Comparison of ENCODE assay signal across 8 cellular contexts in genomic region chr12:25960176-25960575, GRCh38.
DNase-seq lines count a peak whose midpoint lies in the region; ATAC-seq, FAIRE-seq and TF ChIP-seq lines count a peak whose summit lies in the region.

No MANE protein-coding gene starts in this region.

- DNase-seq in D721Med (ENCODE audit: insufficient read length, low spot score) = no peak
- peak; percentile 52 for DNase-seq in NCI-H226
- peak; percentile 70 for DNase-seq in cerebellar cortex (ENCODE audit: low spot score)
- no peak for DNase-seq in memory B cell (ENCODE audit: low spot score in 2 of 2)
- DNase-seq in AG08396 (ENCODE audit: low spot score) = no peak
- no peak for DNase-seq in stimulated activated CD4-positive, alpha-beta T cell treated with anti-CD3 and anti-CD28 coated beads, Interleukin-4, amount 100 ng/mL, for 1 hour
- no peak for DNase-seq in activated CD4-positive, CD25-positive, alpha-beta regulatory T cell treated with anti-CD3 and anti-CD28 coated beads, Interleukin-2, amount 50 U/mL, for 72 hours
- DNase-seq in GM10248 (ENCODE audit: extremely low spot score) = no peak

- H3K27me3 Mint-ChIP-seq in memory B cell = peaks cover 8% of the 10 kb centered on the region

- CTCF ChIA-PET in GM10248 (lab: Yijun Ruan, JAX) = interaction anchor here (1.4 kb wide), 1 partner anchor 18 kb away, joined by 3 read pairs; no protein-coding TSS in a partner anchor

- H3K4me3 Mint-ChIP-seq in memory B cell = peak overlapping the region; percentile 87

- no peak for FAIRE-seq in D721Med (lab: Jason Lieb, UNC)

- no peaks in the 10 kb centered on the region for H3K36me3 Mint-ChIP-seq in memory B cell

- peaks cover 1% of the 10 kb centered on the region for H3K9me3 Mint-ChIP-seq in memory B cell

- no peak for ATAC-seq in memory B cell (ENCODE audit: low read depth)

- peaks cover 13% of the 10 kb centered on the region for H3K4me1 Mint-ChIP-seq in memory B cell

- peak; percentile 45 for TF ChIP-seq CTCF in D721Med (IDR thresholded peaks at IDR 0.05; ENCODE audit: insufficient read depth, missing control alignments)
- TF ChIP-seq CTCF in GM10248 (IDR thresholded peaks at IDR 0.05; ENCODE audit: control extremely low read depth, extremely low read depth, low read depth, missing control alignments) = no peak

- POLR2A ChIA-PET in GM10248 (lab: Yijun Ruan, JAX) = no interaction called here

- H3K27ac Mint-ChIP-seq in memory B cell = no peak overlapping the region

Comparison
In these comparisons a context has a peak if more than half of its experiments do, and no peak if none do; other contexts are left out.
1. DNase-seq: peak in NCI-H226 (single experiment) and cerebellar cortex (single experiment); none in D721Med (single experiment), memory B cell (0 of 2), AG08396 (single experiment), stimulated activated CD4-positive, alpha-beta T cell treated with anti-CD3 and anti-CD28 coated beads, Interleukin-4, amount 100 ng/mL, for 1 hour (single experiment), activated CD4-positive, CD25-positive, alpha-beta regulatory T cell treated with anti-CD3 and anti-CD28 coated beads, Interleukin-2, amount 50 U/mL, for 72 hours (single experiment) and GM10248 (single experiment).